ENCODE assay signal across 12 cellular contexts in genomic region chr9:133572821-133573361, GRCh38. TPM values are rescaled to one million over a fixed set of nuclear protein-coding genes. Genes with fewer than 3 reads are reported as not detected.
DNase-seq lines count a peak whose midpoint lies in the region; ATAC-seq, FAIRE-seq and TF ChIP-seq lines count a peak whose summit lies in the region.
"Had no signal": no experiment of that assay in that cellular context is flagged by ENCODE, and none has a peak within 500 bp of the region (broad histone marks: within the 10 kb centered on the region; RNA-seq: fewer than 3 reads in every experiment).

No MANE protein-coding gene starts in this region.

- H3K4me1 ChIP-seq in thoracic aorta (ENCODE audit: control insufficient read depth in 1 of 2, low read depth in 2 of 2): peaks cover 6 to 17% of the 10 kb centered on the region in 2 donors
- H3K4me1 ChIP-seq: pancreas had no signal

- no peaks in the 10 kb centered on the region for H3K9me3 Mint-ChIP-seq in WTC11
- H3K9me3 Mint-ChIP-seq in naive thymus-derived CD8-positive, alpha-beta T cell: no peaks in the 10 kb centered on the region
- H3K9me3 Mint-ChIP-seq in stimulated activated effector memory CD8-positive, alpha-beta T cell treated with anti-CD3 and anti-CD28 coated beads, Interleukin-12 subunit alpha, Interleukin-12 subunit beta, amount 100 ng/mL, for 72 hours: no peaks in the 10 kb centered on the region

- H3K27ac ChIP-seq in thoracic aorta: no peak overlapping the region
- H3K27ac ChIP-seq: pancreas, tibial nerve had no signal

- CTCF ChIA-PET in WTC11 (lab: Charles Lee): interaction anchor here (1.9 kb wide), 1 partner anchor 17 kb away, joined by 6 read pairs; no protein-coding TSS in a partner anchor

- H3K36me3 ChIP-seq in MG63: no peaks in the 10 kb centered on the region
- H3K36me3 ChIP-seq in thoracic aorta: no peaks in the 10 kb centered on the region
- H3K36me3 ChIP-seq: pancreas, tibial nerve had no signal

- H3K4me3 Mint-ChIP-seq in WTC11: no peak overlapping the region
- no peak overlapping the region for H3K4me3 Mint-ChIP-seq in naive thymus-derived CD8-positive, alpha-beta T cell
- H3K4me3 Mint-ChIP-seq in stimulated activated effector memory CD8-positive, alpha-beta T cell treated with anti-CD3 and anti-CD28 coated beads, Interleukin-12 subunit alpha, Interleukin-12 subunit beta, amount 100 ng/mL, for 72 hours: no peak overlapping the region

- POLR2A ChIA-PET in WTC11 (lab: Charles Lee): no interaction called here
- POLR2A ChIA-PET in naive thymus-derived CD8-positive, alpha-beta T cell (lab: Charles Lee): no interaction called here

- H3K9me3 ChIP-seq in MG63 (no peaks in the 10 kb centered on the region), thoracic aorta (no peaks in the 10 kb centered on the region)
- H3K9me3 ChIP-seq: pancreas, tibial nerve had no signal

- no peaks in the 10 kb centered on the region for H3K27me3 Mint-ChIP-seq in WTC11 (ENCODE audit: low read depth)
- peaks cover 1 to 28% (median 12%) of the 10 kb centered on the region in 5 donors for H3K27me3 Mint-ChIP-seq in naive thymus-derived CD8-positive, alpha-beta T cell

- H3K27ac Mint-ChIP-seq in WTC11: peak overlapping the region; percentile 68; the same call in 1 of the 2 replicates
- H3K27ac Mint-ChIP-seq in naive thymus-derived CD8-positive, alpha-beta T cell: peak overlapping the region in 1 of 10 donors; percentile 53
- H3K27ac Mint-ChIP-seq in stimulated activated effector memory CD8-positive, alpha-beta T cell treated with anti-CD3 and anti-CD28 coated beads, Interleukin-12 subunit alpha, Interleukin-12 subunit beta, amount 100 ng/mL, for 72 hours: no peak overlapping the region

- H3K27me3 ChIP-seq in MG63 (no peaks in the 10 kb centered on the region), thoracic aorta (replicated peaks; ENCODE audit: insufficient read depth) (no peaks in the 10 kb centered on the region)
- H3K27me3 ChIP-seq: pancreas had no signal

- no peaks in the 10 kb centered on the region for H3K36me3 Mint-ChIP-seq in WTC11
- no peaks in the 10 kb centered on the region for H3K36me3 Mint-ChIP-seq in naive thymus-derived CD8-positive, alpha-beta T cell
- peaks cover 4% of the 10 kb centered on the region for H3K36me3 Mint-ChIP-seq in stimulated activated effector memory CD8-positive, alpha-beta T cell treated with anti-CD3 and anti-CD28 coated beads, Interleukin-12 subunit alpha, Interleukin-12 subunit beta, amount 100 ng/mL, for 72 hours

- TF ChIP-seq CTCF in WTC11 (IDR thresholded peaks at IDR 0.05) (no peak), thoracic aorta (IDR thresholded peaks at IDR 0.05) (no peak)

- H3K4me1 Mint-ChIP-seq in WTC11: peaks cover 12% of the 10 kb centered on the region
- peaks cover 4 to 9% (median 7%) of the 10 kb centered on the region in 4 donors for H3K4me1 Mint-ChIP-seq in naive thymus-derived CD8-positive, alpha-beta T cell
- peaks cover 8% of the 10 kb centered on the region for H3K4me1 Mint-ChIP-seq in stimulated activated effector memory CD8-positive, alpha-beta T cell treated with anti-CD3 and anti-CD28 coated beads, Interleukin-12 subunit alpha, Interleukin-12 subunit beta, amount 100 ng/mL, for 72 hours

- ATAC-seq in WTC11 (no peak), thoracic aorta (ENCODE audit: insufficient number of reproducible peaks, low FRiP score, low read depth) (no peak)
- no peak for ATAC-seq in naive thymus-derived CD8-positive, alpha-beta T cell
- ATAC-seq in stimulated activated effector memory CD8-positive, alpha-beta T cell treated with anti-CD3 and anti-CD28 coated beads, Interleukin-12 subunit alpha, Interleukin-12 subunit beta, amount 100 ng/mL, for 72 hours: no peak

- H3K4me3 ChIP-seq in MG63 (no peak overlapping the region), thoracic aorta (peak overlapping the region; percentile 30)
- H3K4me3 ChIP-seq: pancreas, tibial nerve had no signal

- no peak for FAIRE-seq in HTR-8/SVneo (lab: Jason Lieb, UNC)
- FAIRE-seq: GM12891, keratinocyte, pancreas had no signal

- DNase-seq in MG63 (peak; percentile 98), WTC11 (ENCODE audit: low spot score) (no peak), inferior parietal cortex (ENCODE audit: extremely low spot score) (peak; percentile 56), thoracic aorta (ENCODE audit: low spot score) (no peak), HTR-8/SVneo (ENCODE audit: insufficient read length, low spot score) (no peak)
- no peak for DNase-seq in naive thymus-derived CD8-positive, alpha-beta T cell
- DNase-seq in stimulated activated effector memory CD8-positive, alpha-beta T cell treated with anti-CD3 and anti-CD28 coated beads, Interleukin-12 subunit alpha, Interleukin-12 subunit beta, amount 100 ng/mL, for 72 hours (ENCODE audit: low spot score in 2 of 2): no peak
- DNase-seq: NCI-H1417 treated with DMSO at 0.1 percent for 48 hours had no signal

TF ChIP-seq in WTC11, 78 proteins besides CTCF, POLR2A, EP300 and RAD21:
- TF ChIP-seq PRRX2 (CRISPR knock-in tag; IDR thresholded peaks at IDR 0.05): no peak
- TF ChIP-seq, protein P1, sequence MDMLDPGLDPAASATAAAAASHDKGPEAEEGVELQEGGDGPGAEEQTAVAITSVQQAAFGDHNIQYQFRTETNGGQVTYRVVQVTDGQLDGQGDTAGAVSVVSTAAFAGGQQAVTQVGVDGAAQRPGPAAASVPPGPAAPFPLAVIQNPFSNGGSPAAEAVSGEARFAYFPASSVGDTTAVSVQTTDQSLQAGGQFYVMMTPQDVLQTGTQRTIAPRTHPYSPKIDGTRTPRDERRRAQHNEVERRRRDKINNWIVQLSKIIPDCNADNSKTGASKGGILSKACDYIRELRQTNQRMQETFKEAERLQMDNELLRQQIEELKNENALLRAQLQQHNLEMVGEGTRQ (CRISPR knock-in tag; IDR thresholded peaks at IDR 0.05): no peak
- TF ChIP-seq, protein P2, sequence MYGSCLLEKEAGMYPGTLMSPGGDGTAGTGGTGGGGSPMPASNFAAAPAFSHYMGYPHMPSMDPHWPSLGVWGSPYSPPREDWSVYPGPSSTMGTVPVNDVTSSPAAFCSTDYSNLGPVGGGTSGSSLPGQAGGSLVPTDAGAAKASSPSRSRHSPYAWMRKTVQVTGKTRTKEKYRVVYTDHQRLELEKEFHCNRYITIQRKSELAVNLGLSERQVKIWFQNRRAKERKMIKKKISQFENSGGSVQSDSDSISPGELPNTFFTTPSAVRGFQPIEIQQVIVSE (CRISPR knock-in tag; IDR thresholded peaks at IDR 0.05; ENCODE audit: borderline replicate concordance): no peak
- no peak for TF ChIP-seq TCF7 (CRISPR knock-in tag; IDR thresholded peaks at IDR 0.05; ENCODE audit: low read depth)
- no peak for TF ChIP-seq FOXP1 (CRISPR knock-in tag; IDR thresholded peaks at IDR 0.05; ENCODE audit: borderline replicate concordance)
- no peak for TF ChIP-seq FOXP4 (CRISPR knock-in tag; IDR thresholded peaks at IDR 0.05)
- no peak for TF ChIP-seq SP1 (CRISPR knock-in tag; conservative IDR thresholded peaks at IDR 0.05)

RNA-seq across cellular contexts. Expression of gene FAM163B, which starts 36.3 kb away (rescaled TPM):
- total RNA-seq in MG63 (2014; rRNA removed; shearing (Covaris generic); ENCODE audit: low replicate concordance): not detected in 2 replicates
- total RNA-seq in WTC11 (2021) (2.0 to 3.1 TPM (median 2.7 TPM) in 3 replicates), thoracic aorta (not detected)
- total RNA-seq in naive thymus-derived CD8-positive, alpha-beta T cell: not detected
- not detected for polyA plus RNA-seq in naive thymus-derived CD8-positive, alpha-beta T cell
- total RNA-seq: pancreas had no signal
- polyA plus RNA-seq: keratinocyte, pancreas had no signal

RNA-seq across cellular contexts. Expression of gene ADAMTSL2, which starts 38.4 kb away (rescaled TPM):
- total RNA-seq in MG63 (2014; rRNA removed; shearing (Covaris generic); ENCODE audit: low replicate concordance): 0.10 and 0.72 TPM in 2 replicates
- total RNA-seq in WTC11 (2021): 0.64 to 0.87 TPM (median 0.64 TPM) in 3 replicates
- total RNA-seq in thoracic aorta: 1 to 10 TPM; 2.8 to 5.5 TPM
- under 1 TPM; 0.44 to 0.66 TPM for total RNA-seq in naive thymus-derived CD8-positive, alpha-beta T cell
- under 1 TPM in 2 of 3 donors, not detected in 1; 0.03 to 0.14 TPM for polyA plus RNA-seq in naive thymus-derived CD8-positive, alpha-beta T cell
- polyA plus RNA-seq: keratinocyte had no signal

RNA-seq across cellular contexts. Expression of gene MYMK, which starts 48.1 kb away (rescaled TPM):
- total RNA-seq in MG63 (2014; rRNA removed; shearing (Covaris generic); ENCODE audit: low replicate concordance): not detected in 2 replicates
- total RNA-seq in WTC11 (2021) (0.34 TPM in 1 of 3 replicates, not detected in the others), thoracic aorta (not detected)
- total RNA-seq in naive thymus-derived CD8-positive, alpha-beta T cell: not detected
- not detected for polyA plus RNA-seq in naive thymus-derived CD8-positive, alpha-beta T cell
- total RNA-seq: pancreas had no signal
- polyA plus RNA-seq: keratinocyte, pancreas had no signal

Comparison
In these comparisons a context has a peak if more than half of its experiments do, and no peak if none do; other contexts are left out.
1. DNase-seq: peak in MG63 (single experiment) and inferior parietal cortex (single experiment); none in WTC11 (single experiment), thoracic aorta (single experiment), naive thymus-derived CD8-positive, alpha-beta T cell (0 of 10), stimulated activated effector memory CD8-positive, alpha-beta T cell treated with anti-CD3 and anti-CD28 coated beads, Interleukin-12 subunit alpha, Interleukin-12 subunit beta, amount 100 ng/mL, for 72 hours (0 of 2) and HTR-8/SVneo (single experiment).